In genomic region chr5:78534148-78535009, GRCh38 we compare ENCODE assay signal across 8 cellular contexts.
DNase-seq lines count a peak whose midpoint lies in the region; ATAC-seq, FAIRE-seq and TF ChIP-seq lines count a peak whose summit lies in the region.

No MANE protein-coding gene starts in this region.

- H3K4me3 ChIP-seq in AG10803 (ENCODE audit: low read length): no peak overlapping the region
- no peak overlapping the region for H3K4me3 ChIP-seq in PC-9

- no peak overlapping the region for H3K4me2 ChIP-seq in PC-9

- H3K9me3 Mint-ChIP-seq in osteocyte (ENCODE audit: unreplicated experiment) (no peaks in the 10 kb centered on the region), immature natural killer cell (no peaks in the 10 kb centered on the region)

- CTCF ChIA-PET in PC-9 (lab: Charles Lee): no interaction called here

- ATAC-seq in SK-N-SH treated with all-trans-retinoic acid at 6 μM for 48 hours: peak; percentile 59
- ATAC-seq in HG02852 (IDR thresholded peaks at IDR 0.05; ENCODE audit: unreplicated experiment): no peak

- H3K4me1 ChIP-seq in PC-9 (replicated peaks; ENCODE audit: insufficient read depth): peaks cover 17% of the 10 kb centered on the region

- H3F3A ChIP-seq in PC-9 (ENCODE audit: insufficient read depth, low read depth): peaks cover 15% of the 10 kb centered on the region

- H4K20me1 ChIP-seq in PC-9 (ENCODE audit: insufficient read depth): no peaks in the 10 kb centered on the region

- H3K36me3 ChIP-seq in PC-9 (ENCODE audit: low read depth): no peaks in the 10 kb centered on the region

- H3K4me1 Mint-ChIP-seq in osteocyte (ENCODE audit: unreplicated experiment) (peaks cover 54% of the 10 kb centered on the region), immature natural killer cell (no peaks in the 10 kb centered on the region)

- no peak for FAIRE-seq in frontal cortex (lab: Jason Lieb, UNC)

- no peaks in the 10 kb centered on the region for H3K27me3 ChIP-seq in PC-9 (ENCODE audit: insufficient read depth, low read depth)

- no peak overlapping the region for H3K4me3 Mint-ChIP-seq in osteocyte (ENCODE audit: unreplicated experiment)
- H3K4me3 Mint-ChIP-seq in immature natural killer cell: no peak overlapping the region

- POLR2A ChIA-PET in PC-9 (lab: Charles Lee; ENCODE audit: unreplicated experiment): interaction anchor here (0.6 kb wide), 1 partner anchor 93 kb away, joined by 4 read pairs; no protein-coding TSS in a partner anchor

- H3K27ac Mint-ChIP-seq in osteocyte (ENCODE audit: unreplicated experiment) (peak overlapping the region; percentile 98), immature natural killer cell (no peak overlapping the region)

- H3K9me3 ChIP-seq in PC-9 (ENCODE audit: insufficient read depth, low read depth): no peaks in the 10 kb centered on the region

- no peak overlapping the region for H2AFZ ChIP-seq in PC-9

- H3K27ac ChIP-seq in PC-9: no peak overlapping the region

- H3K79me2 ChIP-seq in PC-9 (ENCODE audit: low read depth): 0 out of 2 replicates have a peak, but pooled peaks cover 4% of the 10 kb centered on the region

- BruUV-seq in PC-9 (replicated peaks; lab: Mats Ljungman, UMichigan): no TSS peak

- intact Hi-C loops in head of caudate nucleus (cut with DNase I) (loop anchor here (5.0 to 10.0 kb wide), 2 partner anchors 110 to 438 kb away; partner anchors contain the start of gene LHFPL2), PC-9 (cut with micrococcal nuclease; ENCODE audit: unreplicated experiment) (loop anchor here (5.0 kb wide), 1 partner anchor 42 kb away; no protein-coding TSS in a partner anchor)

- H3K36me3 Mint-ChIP-seq in osteocyte (ENCODE audit: unreplicated experiment) (no peaks in the 10 kb centered on the region), immature natural killer cell (no peaks in the 10 kb centered on the region)

- DNase-seq in AG10803 (ENCODE audit: low read depth) (peak; percentile 53), head of caudate nucleus (peak in 38 of 42 donors; percentile 36 to 80 (median 62)), osteocyte (ENCODE audit: extremely low spot score, unreplicated experiment) (no peak), PC-9 (no peak), frontal cortex (ENCODE audit: low spot score in 2 of 2) (no peak), immature natural killer cell (no peak)

- TF ChIP-seq CTCF in AG10803 (conservative IDR thresholded peaks at IDR 0.05; ENCODE audit: low read length) (no peak), osteocyte (IDR thresholded peaks at IDR 0.05) (no peak), PC-9 (conservative IDR thresholded peaks at IDR 0.05) (no peak)

- H3K27me3 Mint-ChIP-seq in osteocyte (ENCODE audit: unreplicated experiment) (no peaks in the 10 kb centered on the region), immature natural killer cell (ENCODE audit: low read depth in 3 of 3) (peaks cover 0 to 3% (median 2%) of the 10 kb centered on the region in 3 donors)

- H3K9me2 ChIP-seq in PC-9 (ENCODE audit: insufficient read depth): no peaks in the 10 kb centered on the region

TF ChIP-seq in SK-N-SH treated with all-trans-retinoic acid at 6 μM for 48 hours, 23 proteins besides CTCF, POLR2A, EP300 and RAD21:
- TF ChIP-seq ZFP30 (CRISPR knock-in tag; IDR thresholded peaks at IDR 0.05) (no peak), ZNF565 (CRISPR knock-in tag; conservative IDR thresholded peaks at IDR 0.05; ENCODE audit: low read depth) (no peak), BACH2 (CRISPR knock-in tag; IDR thresholded peaks at IDR 0.05; ENCODE audit: borderline replicate concordance) (no peak), ZFP3 (CRISPR knock-in tag; IDR thresholded peaks at IDR 0.05) (no peak), SNAI2 (CRISPR knock-in tag; IDR thresholded peaks at IDR 0.05) (no peak), CREB5 (CRISPR knock-in tag; IDR thresholded peaks at IDR 0.05; ENCODE audit: low read depth) (no peak), PPARA (CRISPR knock-in tag; IDR thresholded peaks at IDR 0.05; ENCODE audit: borderline replicate concordance) (no peak), PATZ1 (CRISPR knock-in tag; IDR thresholded peaks at IDR 0.05; ENCODE audit: borderline replicate concordance) (no peak), ZNF70 (CRISPR knock-in tag; IDR thresholded peaks at IDR 0.05) (no peak), CSDC2 (CRISPR knock-in tag; IDR thresholded peaks at IDR 0.05) (no peak), ESRRG (CRISPR knock-in tag; IDR thresholded peaks at IDR 0.05) (no peak), ISL1 (CRISPR knock-in tag; IDR thresholded peaks at IDR 0.05) (no peak), RARB (CRISPR knock-in tag; IDR thresholded peaks at IDR 0.05) (no peak), TCF4 (CRISPR knock-in tag; IDR thresholded peaks at IDR 0.05; ENCODE audit: borderline replicate concordance) (no peak), ZNF8 (CRISPR knock-in tag; IDR thresholded peaks at IDR 0.05) (no peak), GLIS3 (CRISPR knock-in tag; IDR thresholded peaks at IDR 0.05) (no peak), TSHZ2 (CRISPR knock-in tag; IDR thresholded peaks at IDR 0.05) (no peak), ZC3H10 (CRISPR knock-in tag; IDR thresholded peaks at IDR 0.05) (no peak)
TF ChIP-seq in SK-N-SH treated with all-trans-retinoic acid at 6 μM for 48 hours: peak in this region for 0.

Comparison
In these comparisons a context has a peak if more than half of its experiments do, and no peak if none do; other contexts are left out.
1. DNase-seq: peak in AG10803 (single experiment) and head of caudate nucleus (38 of 42); none in osteocyte (single experiment), PC-9 (0 of 2), frontal cortex (0 of 2) and immature natural killer cell (0 of 3).